Comparison of ENCODE assay signal across 8 cellular contexts in genomic region chr7:604884-605531, GRCh38.
DNase-seq lines count a peak whose midpoint lies in the region; TF ChIP-seq lines count a peak whose summit lies in the region.

No MANE protein-coding gene starts in this region.

- peak overlapping the region in 1 of 2 donors; percentile 4 for H3K9ac ChIP-seq in colonic mucosa (ENCODE audit: low read depth in 2 of 2, low read length in 2 of 2)

- no peaks in the 10 kb centered on the region for H3K9me3 ChIP-seq in colonic mucosa

- no peaks in the 10 kb centered on the region for H3K36me3 Mint-ChIP-seq in nephron progenitor cell (ENCODE audit: low read depth)

- no peaks in the 10 kb centered on the region for H3K4me1 ChIP-seq in colonic mucosa

- H3K4me3 Mint-ChIP-seq in nephron progenitor cell = no peak overlapping the region

- intact Hi-C loops in colonic mucosa (cut with DNase I) = no loop called here

- no peaks in the 10 kb centered on the region for H3K9me3 Mint-ChIP-seq in nephron progenitor cell

- H3K27ac ChIP-seq in colonic mucosa = peak overlapping the region; percentile 58

- H3K27me3 Mint-ChIP-seq in nephron progenitor cell (ENCODE audit: low read depth, poor library complexity) = no peaks in the 10 kb centered on the region

- no peaks in the 10 kb centered on the region for H3K27me3 ChIP-seq in colonic mucosa

- no peak overlapping the region for H3K4me3 ChIP-seq in colonic mucosa

- peak overlapping the region; percentile 89 for H3K27ac Mint-ChIP-seq in nephron progenitor cell

- TF ChIP-seq CTCF in colonic mucosa (IDR thresholded peaks at IDR 0.05) (no peak), nephron progenitor cell (IDR thresholded peaks at IDR 0.05) (no peak)

- peaks cover 84% of the 10 kb centered on the region for H3K4me1 Mint-ChIP-seq in nephron progenitor cell

- H3K36me3 ChIP-seq in colonic mucosa = no peaks in the 10 kb centered on the region

- peak; percentile 52 for DNase-seq in stimulated activated CD4-positive, alpha-beta T cell treated with anti-CD3 and anti-CD28 coated beads, Interleukin-15, amount 100 ng/mL, for 24 hours
- DNase-seq in stimulated activated CD4-positive, alpha-beta T cell treated with anti-CD3 and anti-CD28 coated beads, Interleukin-4, amount 100 ng/mL, for 1 hour = no peak
- no peak for DNase-seq in colonic mucosa
- no peak for DNase-seq in nephron progenitor cell
- no peak for DNase-seq in NCI-H446 treated with DMSO at 0.1 percent for 48 hours (lab: John Stamatoyannopoulos, UW)
- no peak for DNase-seq in effector CD4-positive, alpha-beta T cell
- no peak for DNase-seq in AG08396 (ENCODE audit: low spot score)
- DNase-seq in ecto neural progenitor cell (ENCODE audit: low spot score) = no peak
